ENCODE assay signal across 22 cellular contexts in the genomic region with DNA sequence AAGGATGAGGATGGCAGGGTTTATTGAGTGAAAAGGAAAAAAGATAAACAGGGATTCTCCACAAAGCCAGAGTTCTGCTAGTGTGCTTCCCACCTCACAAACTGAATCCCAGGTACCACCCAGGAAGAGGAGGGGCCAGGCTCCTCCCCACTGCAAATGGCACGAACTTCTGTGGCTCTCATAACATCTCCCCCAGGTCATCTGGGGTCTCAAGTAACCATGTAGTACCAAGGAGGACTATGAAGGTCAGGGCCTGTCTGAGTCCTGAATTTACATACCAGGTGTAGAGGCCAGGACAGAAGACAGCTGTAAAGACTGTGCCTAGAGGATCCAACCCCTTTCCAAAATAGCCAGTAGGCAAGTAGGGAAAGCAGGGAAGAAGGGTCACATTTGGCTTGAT.
"Had no signal": no experiment of that assay in that cellular context is flagged by ENCODE, and none has a peak within 500 bp of the region (broad histone marks: within the 10 kb centered on the region; RNA-seq: fewer than 3 reads in every experiment).

No MANE protein-coding gene starts in this region.

- H3K4me3 ChIP-seq: MG63, SJSA1, SK-N-MC had no signal

- FAIRE-seq: HTR-8/SVneo had no signal

- H3K27ac ChIP-seq: HL-60, RWPE1, SJSA1, SK-N-MC had no signal

- H3K36me3 ChIP-seq: MG63, SJSA1 had no signal

- H3K9me3 ChIP-seq: MG63, SJSA1 had no signal

- ATAC-seq: Panc1, PC-3 had no signal

- DNase-seq: KBM-7, MG63, NCI-H1092, NCI-H1105 treated with DMSO at 0.1 percent for 48 hours, NCI-H1417 treated with DMSO at 0.1 percent for 48 hours, NCI-H146, NCI-H1694 treated with DMSO at 0.1 percent for 48 hours, NCI-H1930, NCI-H2081, NCI-H2107, NCI-H2227 treated with DMSO at 0.1 percent for 48 hours, NCI-H524, NCI-H526 treated with DMSO at 0.1 percent for 48 hours, NCI-H774, PC-3, SIG-M5 had no signal
